1 cellular context compared by ENCODE assay signal in genomic region chr10:68720793-68721672, GRCh38.
TF ChIP-seq lines count a peak whose summit lies in the region.

CCAR1 (plus strand) TSS chr10:68721239; CDS start chr10:68722505, 1,266 bp downstream.

TF ChIP-seq in HepG2, 621 proteins besides CTCF, POLR2A, EP300 and RAD21 (continued from another document and continues in another):
- TF ChIP-seq FOXP1 (IDR thresholded peaks at IDR 0.05), result no peak
- no peak for TF ChIP-seq FOXP1 (CRISPR knock-in tag; IDR thresholded peaks at IDR 0.05)
- no peak for TF ChIP-seq ZNF34 (CRISPR knock-in tag; IDR thresholded peaks at IDR 0.05; ENCODE audit: borderline replicate concordance)
- 0 out of 2 replicates have a peak, but pooled peaks have one; percentile 21 for TF ChIP-seq PRDM10 (CRISPR knock-in tag; IDR thresholded peaks at IDR 0.05; ENCODE audit: low read depth)
- no peak; the same call in 1 of the 2 replicates for TF ChIP-seq ZBED4 (CRISPR knock-in tag; IDR thresholded peaks at IDR 0.05; ENCODE audit: borderline replicate concordance)
- TF ChIP-seq KLF13 (CRISPR knock-in tag; IDR thresholded peaks at IDR 0.05), result 0 out of 2 replicates have a peak, but pooled peaks have one; percentile 65
- no peak for TF ChIP-seq NFKBIZ (CRISPR knock-in tag; IDR thresholded peaks at IDR 0.05)
- TF ChIP-seq ZNF850 (CRISPR knock-in tag; conservative IDR thresholded peaks at IDR 0.05), result no peak
- TF ChIP-seq ZNF383 (CRISPR knock-in tag; IDR thresholded peaks at IDR 0.05; ENCODE audit: borderline replicate concordance), result 0 out of 2 replicates have a peak, but pooled peaks have one; percentile 44
- no peak for TF ChIP-seq JARID2 (CRISPR knock-in tag; IDR thresholded peaks at IDR 0.05; ENCODE audit: insufficient replicate concordance)
- peak; percentile 93 for TF ChIP-seq ZFX (CRISPR knock-in tag; IDR thresholded peaks at IDR 0.05; ENCODE audit: low read depth)
- TF ChIP-seq MAF1 (CRISPR knock-in tag; IDR thresholded peaks at IDR 0.05; ENCODE audit: borderline replicate concordance), result peak; percentile 77; the same call in 1 of the 2 replicates
- peak; percentile 76; the same call in 1 of the 2 replicates for TF ChIP-seq E2F1 (CRISPR knock-in tag; IDR thresholded peaks at IDR 0.05)
- peak; percentile 60; the same call in 1 of the 2 replicates for TF ChIP-seq CSRNP1 (CRISPR knock-in tag; IDR thresholded peaks at IDR 0.05)
- TF ChIP-seq ZNF674 (CRISPR knock-in tag; IDR thresholded peaks at IDR 0.05; ENCODE audit: low read depth), result no peak
- 0 out of 2 replicates have a peak, but pooled peaks have one; percentile 49 for TF ChIP-seq ZNF577 (CRISPR knock-in tag; IDR thresholded peaks at IDR 0.05; ENCODE audit: borderline replicate concordance, low read depth)
- TF ChIP-seq USF2 (IDR thresholded peaks at IDR 0.05; ENCODE audit: low read depth, low read length), result peak; percentile 93
- TF ChIP-seq USF2 (CRISPR knock-in tag; IDR thresholded peaks at IDR 0.05; ENCODE audit: borderline replicate concordance), result peak; percentile 90; the same call in 1 of the 2 replicates
- TF ChIP-seq ZXDC (CRISPR knock-in tag; IDR thresholded peaks at IDR 0.05), result no peak
- TF ChIP-seq KAT2B (IDR thresholded peaks at IDR 0.05; ENCODE audit: borderline replicate concordance, low read depth, low read length), result no peak
- TF ChIP-seq ZNF792 (CRISPR knock-in tag; IDR thresholded peaks at IDR 0.05), result no peak
- TF ChIP-seq ZNF430 (CRISPR knock-in tag; IDR thresholded peaks at IDR 0.05), result no peak
- 0 out of 2 replicates have a peak, but pooled peaks have one; percentile 30 for TF ChIP-seq ZNF124 (CRISPR knock-in tag; IDR thresholded peaks at IDR 0.05)
- no peak for TF ChIP-seq ZNF280D (CRISPR knock-in tag; IDR thresholded peaks at IDR 0.05)
- TF ChIP-seq ZNF597 (CRISPR knock-in tag; IDR thresholded peaks at IDR 0.05), result no peak
- TF ChIP-seq ZNF549 (CRISPR knock-in tag; IDR thresholded peaks at IDR 0.05), result no peak
- TF ChIP-seq SIX4 (CRISPR knock-in tag; IDR thresholded peaks at IDR 0.05), result no peak
- no peak for TF ChIP-seq HMG20A (CRISPR knock-in tag; IDR thresholded peaks at IDR 0.05; ENCODE audit: borderline replicate concordance)
- 0 out of 2 replicates have a peak, but pooled peaks have one; percentile 29 for TF ChIP-seq ZNF329 (CRISPR knock-in tag; IDR thresholded peaks at IDR 0.05; ENCODE audit: low read depth)
- TF ChIP-seq ZNF496 (CRISPR knock-in tag; IDR thresholded peaks at IDR 0.05; ENCODE audit: insufficient replicate concordance), result no peak
- 0 out of 2 replicates have a peak, but pooled peaks have one; percentile 9 for TF ChIP-seq E2F2 (CRISPR knock-in tag; IDR thresholded peaks at IDR 0.05; ENCODE audit: borderline replicate concordance)
- no peak for TF ChIP-seq ZNF431 (CRISPR knock-in tag; IDR thresholded peaks at IDR 0.05; ENCODE audit: borderline replicate concordance, low read depth)
